8 cellular contexts compared by ENCODE assay signal in the genomic region with DNA sequence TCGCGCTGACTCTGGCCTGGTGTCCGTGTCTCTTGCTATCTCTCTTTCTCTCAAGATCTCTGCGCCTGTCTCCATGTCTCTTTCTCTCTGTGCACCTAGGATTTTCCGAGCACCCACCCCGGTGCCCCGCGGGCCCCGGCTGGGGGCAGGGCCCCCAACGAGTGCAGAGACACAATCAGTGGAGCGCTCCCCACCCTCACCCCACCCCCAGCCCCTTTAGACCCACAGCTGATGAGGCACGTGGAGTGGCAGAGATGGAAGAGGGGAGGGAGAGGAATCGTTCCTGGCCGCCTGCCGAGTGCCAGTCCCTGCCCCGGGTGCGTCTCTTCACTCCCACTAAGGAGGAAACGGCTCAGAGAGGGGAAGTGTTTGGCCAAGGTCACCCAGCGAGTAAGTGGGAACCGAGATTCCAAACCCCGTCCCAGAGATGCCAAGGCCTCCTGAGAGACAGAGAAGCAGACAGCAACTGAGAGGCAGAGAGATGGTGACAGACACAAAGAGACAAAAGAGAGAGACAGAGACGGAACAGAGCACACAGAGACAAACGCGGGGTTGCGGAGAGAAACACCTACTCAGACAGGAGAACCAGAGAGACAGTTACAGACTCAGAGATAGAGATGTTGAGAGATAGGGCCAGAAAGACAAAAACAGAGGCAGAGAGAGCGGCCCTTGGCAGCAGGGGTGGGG. TPM values are rescaled to one million over a fixed set of nuclear protein-coding genes. Genes with fewer than 3 reads are reported as not detected.
DNase-seq lines count a peak whose midpoint lies in the region; ATAC-seq and TF ChIP-seq lines count a peak whose summit lies in the region.

No MANE protein-coding gene starts in this region.

- peak overlapping the region; percentile 76 for H3K9ac ChIP-seq in BLaER1
- H3K9ac ChIP-seq in mucosa of stomach (ENCODE audit: low read length), result peak overlapping the region; percentile 44

- no peak for TF ChIP-seq POLR2A in NB4 (IDR thresholded peaks at IDR 0.05; ENCODE audit: extremely low read depth, insufficient read length)
- TF ChIP-seq POLR2A in upper lobe of left lung (IDR thresholded peaks at IDR 0.05), result peak in 1 of 4 donors; percentile 13

- CTCF ChIA-PET in activated CD4-positive, alpha-beta memory T cell treated with anti-CD3 and anti-CD28 coated beads for 36 hours (lab: Charles Lee), result no interaction called here

- H3K4me3 Mint-ChIP-seq in activated CD4-positive, alpha-beta memory T cell treated with anti-CD3 and anti-CD28 coated beads for 36 hours, result peak overlapping the region; percentile 84

- H3K36me3 ChIP-seq in BLaER1 (peaks cover 14% of the 10 kb centered on the region), esophagus (ENCODE audit: control insufficient read depth in 2 of 2, insufficient read depth in 2 of 2, low read length in 1 of 2) (peaks cover 4 to 11% of the 10 kb centered on the region in 2 donors), mucosa of stomach (ENCODE audit: control insufficient read depth, insufficient read depth, low read length) (peaks cover 6% of the 10 kb centered on the region), upper lobe of left lung (peaks cover 0 to 25% (median 11%) of the 10 kb centered on the region in 4 donors)

- H3K27ac Mint-ChIP-seq in activated CD4-positive, alpha-beta memory T cell treated with anti-CD3 and anti-CD28 coated beads for 36 hours, result peak overlapping the region; percentile 97

- POLR2A ChIA-PET in activated CD4-positive, alpha-beta memory T cell treated with anti-CD3 and anti-CD28 coated beads for 36 hours (lab: Charles Lee), result no interaction called here

- DNase-seq in NB4 (ENCODE audit: low read depth), result peak; percentile 45
- peak; percentile 60 for DNase-seq in activated CD4-positive, alpha-beta memory T cell treated with anti-CD3 and anti-CD28 coated beads for 36 hours
- peak; percentile 80 to 91 for DNase-seq in upper lobe of left lung
- DNase-seq in central memory CD4-positive, alpha-beta T cell, result no peak

- TF ChIP-seq EP300 in upper lobe of left lung (IDR thresholded peaks at IDR 0.05), result no peak

- intact Hi-C loops in activated CD4-positive, alpha-beta memory T cell treated with anti-CD3 and anti-CD28 coated beads for 36 hours (cut with micrococcal nuclease), result loop anchor here (1.0 to 10.0 kb wide), 4 partner anchors 13 to 993 kb away; partner anchors contain the start of genes RELB and SMG9

- H3K27me3 ChIP-seq in BLaER1 (no peaks in the 10 kb centered on the region), esophagus (ENCODE audit: control insufficient read depth in 1 of 2, insufficient read depth in 2 of 2, low read length in 2 of 2) (no peaks in the 10 kb centered on the region), mucosa of stomach (ENCODE audit: control insufficient read depth, insufficient read depth, low read length) (no peaks in the 10 kb centered on the region), upper lobe of left lung (no peaks in the 10 kb centered on the region)

- H3K9me3 ChIP-seq in BLaER1, result no peaks in the 10 kb centered on the region
- H3K9me3 ChIP-seq in esophagus (ENCODE audit: control insufficient read depth in 2 of 2, insufficient read depth in 1 of 2, low read depth in 1 of 2, low read length in 1 of 2), result no peaks in the 10 kb centered on the region
- H3K9me3 ChIP-seq in mucosa of stomach (ENCODE audit: control insufficient read depth, low read length), result no peaks in the 10 kb centered on the region
- no peaks in the 10 kb centered on the region for H3K9me3 ChIP-seq in upper lobe of left lung

- no peaks in the 10 kb centered on the region for H3K9me3 Mint-ChIP-seq in activated CD4-positive, alpha-beta memory T cell treated with anti-CD3 and anti-CD28 coated beads for 36 hours

- peaks cover 47% of the 10 kb centered on the region for H3K4me1 Mint-ChIP-seq in activated CD4-positive, alpha-beta memory T cell treated with anti-CD3 and anti-CD28 coated beads for 36 hours (ENCODE audit: low read depth)

- ATAC-seq in GM21515 (IDR thresholded peaks at IDR 0.05; ENCODE audit: unreplicated experiment) (peak; percentile 5), upper lobe of left lung (ENCODE audit: low FRiP score in 2 of 2) (peak; percentile 56 to 70)

- H3K4me1 ChIP-seq in BLaER1 (peaks cover 46% of the 10 kb centered on the region), esophagus (ENCODE audit: control insufficient read depth in 2 of 2, insufficient read depth in 2 of 2, low read length in 1 of 2) (peaks cover 0 to 25% of the 10 kb centered on the region in 2 donors), mucosa of stomach (ENCODE audit: control insufficient read depth, insufficient read depth, low read length) (peaks cover 78% of the 10 kb centered on the region), upper lobe of left lung (peaks cover 73 to 92% (median 83%) of the 10 kb centered on the region in 4 donors)

- H4K20me1 ChIP-seq in BLaER1, result peaks cover 18% of the 10 kb centered on the region; the same call in 1 of the 2 replicates

- H3K4me2 ChIP-seq in BLaER1, result peak overlapping the region; percentile 88

- peak overlapping the region; percentile 91 for H3K4me3 ChIP-seq in BLaER1
- peak overlapping the region; percentile 32 for H3K4me3 ChIP-seq in NB4 (ENCODE audit: low read depth, low read length)
- peak overlapping the region; percentile 44 to 87 for H3K4me3 ChIP-seq in esophagus (ENCODE audit: low read depth in 1 of 2, low read length in 2 of 2)
- peak overlapping the region; percentile 33 for H3K4me3 ChIP-seq in mucosa of stomach (ENCODE audit: low read length)
- H3K4me3 ChIP-seq in upper lobe of left lung, result peak overlapping the region in 3 of 4 donors; percentile 62 to 86 (median 75)

- no peaks in the 10 kb centered on the region for H3K27me3 Mint-ChIP-seq in activated CD4-positive, alpha-beta memory T cell treated with anti-CD3 and anti-CD28 coated beads for 36 hours

- H3K27ac ChIP-seq in BLaER1 (peak overlapping the region; percentile 83), esophagus (ENCODE audit: low read depth in 2 of 2, low read length in 1 of 2) (peak overlapping the region; percentile 100), upper lobe of left lung (peak overlapping the region; percentile 94 to 98 (median 98))

- peaks cover 37% of the 10 kb centered on the region for H3K36me3 Mint-ChIP-seq in activated CD4-positive, alpha-beta memory T cell treated with anti-CD3 and anti-CD28 coated beads for 36 hours

- TF ChIP-seq CTCF in NB4 (IDR thresholded peaks at IDR 0.05; ENCODE audit: low read depth, low read length) (no peak), upper lobe of left lung (IDR thresholded peaks at IDR 0.05) (no peak)

- 0 to 1% methylated on average over 26 of the region's 26 CpGs for WGBS in esophagus, 2 donors
- WGBS in upper lobe of left lung, 2 donors, result 1% methylated on average over 21 to 25 of the region's 26 CpGs

RNA-seq across cellular contexts. Expression of gene BCL3, which starts 0.6 kb away (rescaled TPM):
- total RNA-seq in activated CD4-positive, alpha-beta memory T cell treated with anti-CD3 and anti-CD28 coated beads for 36 hours, result 10 to 100 TPM; 75.0 to 79.6 TPM
- 100 to 1,000 TPM in 1 of 2 donors, 10 to 100 TPM in 1; 64.5 to 107 TPM for polyA plus RNA-seq in esophagus
- 100 to 1,000 TPM in 2 of 6 donors, 10 to 100 TPM in 4; 31.1 to 114 (median 71.6) TPM for total RNA-seq in upper lobe of left lung

RNA-seq across cellular contexts. Expression of gene CBLC, which starts 29.8 kb away (rescaled TPM):
- total RNA-seq in activated CD4-positive, alpha-beta memory T cell treated with anti-CD3 and anti-CD28 coated beads for 36 hours, result not detected
- 10 to 100 TPM; 35.0 to 39.4 TPM for polyA plus RNA-seq in esophagus
- total RNA-seq in upper lobe of left lung, result 10 to 100 TPM in 1 of 6 donors, 1 to 10 TPM in 5; 2.9 to 10.5 (median 4.5) TPM

RNA-seq across cellular contexts. Expression of gene CEACAM16, which starts 48.9 kb away (rescaled TPM):
- total RNA-seq in activated CD4-positive, alpha-beta memory T cell treated with anti-CD3 and anti-CD28 coated beads for 36 hours, result not detected
- under 1 TPM in 1 of 2 donors, not detected in 1; 0.16 TPM for polyA plus RNA-seq in esophagus
- not detected for total RNA-seq in upper lobe of left lung

Comparison
In these comparisons a context has a peak if more than half of its experiments do, and no peak if none do; other contexts are left out.
1. H3K4me3 ChIP-seq: peak in every context shown above with its lines; median percentile 91 in BLaER1; 75 in upper lobe of left lung; 66 in esophagus; 33 in mucosa of stomach; 32 in NB4.